Comparison of ENCODE assay signal across 23 cellular contexts in genomic region chr1:204274441-204274840, GRCh38.
"Had no signal": no experiment of that assay in that cellular context is flagged by ENCODE, and none has a peak within 500 bp of the region (broad histone marks: within the 10 kb centered on the region; RNA-seq: fewer than 3 reads in every experiment).

No MANE protein-coding gene starts in this region.

- H3K4me3 ChIP-seq: cardiac muscle cell, esophagus squamous epithelium, lower lobe of right lung, tibial nerve had no signal

- H3K27me3 ChIP-seq: cardiac muscle cell, tibial nerve had no signal

- H3K27ac ChIP-seq: cardiac muscle cell, esophagus squamous epithelium, lower lobe of right lung, tibial nerve had no signal

- DNase-seq: activated CD4-positive, alpha-beta T cell treated with anti-CD3 and anti-CD28 coated beads for 48 hours; activated CD4-positive, CD25-positive, alpha-beta regulatory T cell; activated CD8-positive, alpha-beta T cell treated with anti-CD3 and anti-CD28 coated beads for 36 hours; activated naive CD4-positive, alpha-beta T cell treated with anti-CD3 and anti-CD28 coated beads for 36 hours; activated T-cell treated with anti-CD3 and anti-CD28 coated beads, Interleukin-2, amount 50 U/mL, for 1 hour; aorta; effector memory CD4-positive, alpha-beta T cell; esophagus squamous epithelium; immature natural killer cell; left cardiac atrium; lower lobe of right lung; retina; stimulated activated CD4-positive, alpha-beta T cell treated with anti-CD3 and anti-CD28 coated beads, Interleukin-12 subunit alpha, Interleukin-12 subunit beta, amount 100 ng/mL, for 4 hours; stimulated activated CD4-positive, alpha-beta T cell treated with anti-CD3 and anti-CD28 coated beads, Interleukin-1b, Interleukin-23, amount 100 ng/mL, for 48 hours; stimulated activated CD8-positive, alpha-beta memory T cell treated with anti-CD3 and anti-CD28 coated beads, Interleukin-4, amount 100 ng/mL, for 48 hours; stimulated activated naive CD4-positive, alpha-beta T cell treated with Interleukin-2 at 50 U/mL for 16 hours; substantia nigra; T-cell had no signal

- FAIRE-seq: endothelial cell of umbilical vein, frontal cortex, urothelium cell line had no signal
